ENCODE assay signal across 26 cellular contexts in genomic region chr2:239188536-239188935, GRCh38.
DNase-seq lines count a peak whose midpoint lies in the region; ATAC-seq and TF ChIP-seq lines count a peak whose summit lies in the region.
"Had no signal": no experiment of that assay in that cellular context is flagged by ENCODE, and none has a peak within 500 bp of the region (broad histone marks: within the 10 kb centered on the region; RNA-seq: fewer than 3 reads in every experiment).

No MANE protein-coding gene starts in this region.

- H3K27ac ChIP-seq in adrenal gland (no peak overlapping the region), suprapubic skin (no peak overlapping the region)
- H3K27ac ChIP-seq: A549, ascending aorta, colonic mucosa, lower lobe of right lung, skin epidermis, vagina, WERI-Rb-1 had no signal

- H3K27ac Mint-ChIP-seq in activated T-cell treated with anti-CD3 and anti-CD28 coated beads, Interleukin-2, amount 50 U/mL, for 24 hours: no peak overlapping the region
- no peak overlapping the region for H3K27ac Mint-ChIP-seq in activated T-cell treated with anti-CD3 and anti-CD28 coated beads, Interleukin-2, amount 50 U/mL, for 72 hours
- H3K27ac Mint-ChIP-seq: activated CD4-positive, alpha-beta T cell treated with anti-CD3 and anti-CD28 coated beads, Interleukin-2, amount 10 ng/mL, durations not matched to agents 24 days and 14 days; activated naive CD8-positive, alpha-beta T cell; T-cell had no signal

- H3K27me3 ChIP-seq in adrenal gland (no peaks in the 10 kb centered on the region), suprapubic skin (no peaks in the 10 kb centered on the region)
- H3K27me3 ChIP-seq: ascending aorta, colonic mucosa, vagina had no signal

- no peak for TF ChIP-seq EP300 in suprapubic skin (IDR thresholded peaks at IDR 0.05)

- H3K27me3 Mint-ChIP-seq in activated T-cell treated with anti-CD3 and anti-CD28 coated beads, Interleukin-2, amount 50 U/mL, for 24 hours: no peaks in the 10 kb centered on the region
- H3K27me3 Mint-ChIP-seq in activated T-cell treated with anti-CD3 and anti-CD28 coated beads, Interleukin-2, amount 50 U/mL, for 72 hours (ENCODE audit: low read depth): no peaks in the 10 kb centered on the region
- H3K27me3 Mint-ChIP-seq: activated CD4-positive, alpha-beta T cell treated with anti-CD3 and anti-CD28 coated beads, Interleukin-2, amount 10 ng/mL, durations not matched to agents 24 days and 14 days; activated naive CD8-positive, alpha-beta T cell; CD4-positive, alpha-beta memory T cell; naive thymus-derived CD8-positive, alpha-beta T cell; T-cell had no signal

- DNase-seq in activated T-cell treated with anti-CD3 and anti-CD28 coated beads, Interleukin-2, amount 50 U/mL, for 24 hours: peak; percentile 8
- DNase-seq in activated T-cell treated with anti-CD3 and anti-CD28 coated beads, Interleukin-2, amount 50 U/mL, for 72 hours: no peak
- peak in 5 of 7 donors; percentile 10 to 46 (median 13) for DNase-seq in adrenal gland
- peak; percentile 15 for DNase-seq in omental fat pad (ENCODE audit: low spot score)
- DNase-seq in suprapubic skin (ENCODE audit: low spot score in 2 of 2): peak; percentile 46 to 65
- no peak for DNase-seq in SHP77 (lab: John Stamatoyannopoulos, UW)
- DNase-seq in CD1c-positive myeloid dendritic cell (ENCODE audit: extremely low spot score): no peak
- DNase-seq: activated CD4-positive, alpha-beta T cell treated with anti-CD3 and anti-CD28 coated beads, Interleukin-2, amount 10 ng/mL, durations not matched to agents 24 days and 14 days; AML-193; CD4-positive, alpha-beta memory T cell; colonic mucosa; effector CD8-positive, alpha-beta T cell; lower lobe of right lung; NCI-H1092 treated with DMSO at 0.1 percent for 48 hours; NCI-H187; nucleus accumbens; stimulated activated naive CD4-positive, alpha-beta T cell; T-cell; WERI-Rb-1 had no signal

- H3K36me3 ChIP-seq in adrenal gland (replicated peaks in 1 of 2) (peaks cover 0 to 32% of the 10 kb centered on the region in 2 donors), suprapubic skin (peaks cover 50% of the 10 kb centered on the region)
- H3K36me3 ChIP-seq: colonic mucosa had no signal

- TF ChIP-seq CTCF in adrenal gland (IDR thresholded peaks at IDR 0.05): no peak
- TF ChIP-seq CTCF in omental fat pad (IDR thresholded peaks at IDR 0.05): no peak
- TF ChIP-seq CTCF in suprapubic skin (IDR thresholded peaks at IDR 0.05): no peak

- no peak for ATAC-seq in activated T-cell treated with anti-CD3 and anti-CD28 coated beads, Interleukin-2, amount 50 U/mL, for 72 hours (replicated peaks in 1 of 2)
- ATAC-seq in omental fat pad (ENCODE audit: low FRiP score) (no peak), HG02759 (IDR thresholded peaks at IDR 0.05; ENCODE audit: unreplicated experiment) (no peak)
- ATAC-seq: A549; lower lobe of right lung; naive thymus-derived CD8-positive, alpha-beta T cell; T-cell had no signal

- no peak for TF ChIP-seq POLR2A in adrenal gland (IDR thresholded peaks at IDR 0.05)
- TF ChIP-seq POLR2A in suprapubic skin (IDR thresholded peaks at IDR 0.05): no peak

- 81 to 100% (median 98%) methylated on average over 3 to 12 of the region's 12 CpGs for WGBS in adrenal gland, 4 donors
- 99% methylated on average over 10 of the region's 12 CpGs for WGBS in suprapubic skin

- no peaks in the 10 kb centered on the region for H3K4me1 ChIP-seq in adrenal gland (replicated peaks in 1 of 2)
- peaks cover 9% of the 10 kb centered on the region for H3K4me1 ChIP-seq in suprapubic skin
- H3K4me1 ChIP-seq: A549, ascending aorta, colonic mucosa, lower lobe of right lung, vagina had no signal

- no peak overlapping the region for H3K4me3 Mint-ChIP-seq in activated T-cell treated with anti-CD3 and anti-CD28 coated beads, Interleukin-2, amount 50 U/mL, for 24 hours
- H3K4me3 Mint-ChIP-seq in activated T-cell treated with anti-CD3 and anti-CD28 coated beads, Interleukin-2, amount 50 U/mL, for 72 hours: no peak overlapping the region
- H3K4me3 Mint-ChIP-seq: activated CD4-positive, alpha-beta T cell treated with anti-CD3 and anti-CD28 coated beads, Interleukin-2, amount 10 ng/mL, durations not matched to agents 24 days and 14 days; activated naive CD8-positive, alpha-beta T cell; CD4-positive, alpha-beta memory T cell; naive thymus-derived CD8-positive, alpha-beta T cell; T-cell had no signal

- no peaks in the 10 kb centered on the region for H3K9me3 Mint-ChIP-seq in activated T-cell treated with anti-CD3 and anti-CD28 coated beads, Interleukin-2, amount 50 U/mL, for 24 hours
- H3K9me3 Mint-ChIP-seq in activated T-cell treated with anti-CD3 and anti-CD28 coated beads, Interleukin-2, amount 50 U/mL, for 72 hours: no peaks in the 10 kb centered on the region
- H3K9me3 Mint-ChIP-seq: activated CD4-positive, alpha-beta T cell treated with anti-CD3 and anti-CD28 coated beads, Interleukin-2, amount 10 ng/mL, durations not matched to agents 24 days and 14 days; CD4-positive, alpha-beta memory T cell; T-cell had no signal

- H3K36me3 Mint-ChIP-seq in activated T-cell treated with anti-CD3 and anti-CD28 coated beads, Interleukin-2, amount 50 U/mL, for 24 hours (ENCODE audit: low read depth): peaks cover 57% of the 10 kb centered on the region
- peaks cover 7 to 13% of the 10 kb centered on the region in 2 donors for H3K36me3 Mint-ChIP-seq in activated T-cell treated with anti-CD3 and anti-CD28 coated beads, Interleukin-2, amount 50 U/mL, for 72 hours (ENCODE audit: insufficient read depth in 2 of 2)

- intact Hi-C loops in adrenal gland (cut with DNase I): no loop called here

- H3K9me3 ChIP-seq in adrenal gland (replicated peaks in 1 of 3): no peaks in the 10 kb centered on the region
- H3K9me3 ChIP-seq in suprapubic skin: peaks cover 8% of the 10 kb centered on the region
- H3K9me3 ChIP-seq: A549, ascending aorta, colonic mucosa, vagina had no signal

- peaks cover 8% of the 10 kb centered on the region for H3K4me1 Mint-ChIP-seq in activated T-cell treated with anti-CD3 and anti-CD28 coated beads, Interleukin-2, amount 50 U/mL, for 24 hours (ENCODE audit: low read depth)
- peaks cover 2% of the 10 kb centered on the region for H3K4me1 Mint-ChIP-seq in activated T-cell treated with anti-CD3 and anti-CD28 coated beads, Interleukin-2, amount 50 U/mL, for 72 hours (ENCODE audit: low read depth)
- H3K4me1 Mint-ChIP-seq: activated CD4-positive, alpha-beta T cell treated with anti-CD3 and anti-CD28 coated beads, Interleukin-2, amount 10 ng/mL, durations not matched to agents 24 days and 14 days; CD4-positive, alpha-beta memory T cell had no signal

- H3K4me3 ChIP-seq in adrenal gland: no peak overlapping the region
- H3K4me3 ChIP-seq in suprapubic skin: no peak overlapping the region
- H3K4me3 ChIP-seq: A549, ascending aorta, colonic mucosa, lower lobe of right lung, skin epidermis, vagina had no signal

Comparison
In these comparisons a context has a peak if more than half of its experiments do, and no peak if none do; other contexts are left out.
1. DNase-seq: peak in activated T-cell treated with anti-CD3 and anti-CD28 coated beads, Interleukin-2, amount 50 U/mL, for 24 hours (single experiment), adrenal gland (5 of 7), omental fat pad (single experiment) and suprapubic skin (2 of 2); none in activated T-cell treated with anti-CD3 and anti-CD28 coated beads, Interleukin-2, amount 50 U/mL, for 72 hours (0 of 2), SHP77 (0 of 2) and CD1c-positive myeloid dendritic cell (single experiment).